14 cellular contexts compared by ENCODE assay signal in the genomic region with DNA sequence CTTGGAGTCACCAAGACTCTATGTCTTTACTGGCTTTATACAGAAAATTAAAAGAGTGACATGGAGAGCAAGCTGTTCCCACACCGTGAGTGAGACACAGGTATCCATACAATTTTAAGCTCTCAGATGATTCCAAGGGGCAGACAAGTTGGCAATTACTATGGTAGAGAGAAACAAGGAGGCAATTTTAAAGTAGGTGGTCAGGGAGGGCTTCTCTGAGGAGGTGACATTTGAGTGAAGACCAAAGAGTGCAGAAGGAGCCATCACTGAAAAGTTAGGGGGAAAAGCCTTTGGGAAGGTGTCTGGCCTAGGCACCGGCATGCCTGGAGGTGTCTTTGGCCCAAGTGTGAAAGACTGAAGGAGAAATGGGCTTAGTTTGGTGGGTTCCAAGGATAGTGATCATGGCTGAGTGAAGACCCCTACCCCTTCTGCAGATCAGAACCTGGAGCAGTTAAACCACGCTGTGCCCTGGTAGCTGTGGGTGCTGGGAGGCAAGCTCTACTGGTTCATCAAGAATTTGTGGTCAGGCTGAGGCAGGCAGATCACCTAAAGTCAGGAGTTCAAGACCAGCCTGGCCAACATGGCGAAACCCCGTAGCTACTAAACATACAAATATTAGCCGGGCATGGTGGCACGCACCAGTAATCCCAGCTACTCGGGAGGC. TPM values are rescaled to one million over a fixed set of nuclear protein-coding genes. Genes with fewer than 3 reads are reported as not detected.
DNase-seq lines count a peak whose midpoint lies in the region; ATAC-seq and TF ChIP-seq lines count a peak whose summit lies in the region.
"Had no signal": no experiment of that assay in that cellular context is flagged by ENCODE, and none has a peak within 500 bp of the region (broad histone marks: within the 10 kb centered on the region; RNA-seq: fewer than 3 reads in every experiment).

No MANE protein-coding gene starts in this region.

- peak overlapping the region; percentile 92 for H3K27ac Mint-ChIP-seq in activated CD8-positive, alpha-beta T cell treated with anti-CD3 and anti-CD28 coated beads for 36 hours
- H3K27ac Mint-ChIP-seq in memory B cell (peak overlapping the region; percentile 98), nephron progenitor cell (no peak overlapping the region)

- intact Hi-C loops in left ventricle myocardium inferior (cut with micrococcal nuclease) (loop anchor here (2.0 kb wide), 1 partner anchor 51 kb away; no protein-coding TSS in a partner anchor), cardiac septum (cut with DNase I) (loop anchor here (2.0 to 5.0 kb wide), 3 partner anchors 105 to 269 kb away; a partner anchor contains a TSS), vagina (cut with DNase I) (loop anchor here (2.0 to 10.0 kb wide), 3 partner anchors 53 to 357 kb away; a partner anchor contains a TSS)
- intact Hi-C loops in activated CD8-positive, alpha-beta T cell treated with anti-CD3 and anti-CD28 coated beads for 36 hours (cut with micrococcal nuclease) = loop anchor here (2.0 to 10.0 kb wide), 3 partner anchors 105 to 267 kb away; a partner anchor contains a TSS

- H3K9me3 ChIP-seq in left ventricle myocardium inferior (replicated peaks) = no peaks in the 10 kb centered on the region
- no peaks in the 10 kb centered on the region for H3K9me3 ChIP-seq in vagina

- H3K36me3 ChIP-seq in left ventricle myocardium inferior (peaks cover 8% of the 10 kb centered on the region), vagina (no peaks in the 10 kb centered on the region)

- no peak for TF ChIP-seq POLR2A in vagina (IDR thresholded peaks at IDR 0.05)

- peaks cover 45% of the 10 kb centered on the region for H3K4me1 Mint-ChIP-seq in activated CD8-positive, alpha-beta T cell treated with anti-CD3 and anti-CD28 coated beads for 36 hours (ENCODE audit: low read depth)
- H3K4me1 Mint-ChIP-seq in memory B cell = peaks cover 33% of the 10 kb centered on the region
- peaks cover 61% of the 10 kb centered on the region for H3K4me1 Mint-ChIP-seq in nephron progenitor cell

- DNase-seq in left ventricle myocardium inferior (no peak), cardiac septum (ENCODE audit: low spot score) (no peak), memory B cell (ENCODE audit: low spot score in 2 of 2) (no peak), vagina (ENCODE audit: extremely low spot score in 2 of 2) (no peak), NK-92 (lab: John Stamatoyannopoulos, UW; ENCODE audit: unreplicated experiment) (no peak), nephron progenitor cell (no peak)
- no peak for DNase-seq in activated CD8-positive, alpha-beta T cell treated with anti-CD3 and anti-CD28 coated beads for 36 hours
- DNase-seq: activated gamma-delta T cell treated with Interleukin-2 at 50 U/mL for 16 hours, hippocampal formation, kidney glomerular epithelial cell, NCI-H1436, NCI-H345 had no signal

- no peaks in the 10 kb centered on the region for H3K27me3 Mint-ChIP-seq in activated CD8-positive, alpha-beta T cell treated with anti-CD3 and anti-CD28 coated beads for 36 hours
- no peaks in the 10 kb centered on the region for H3K27me3 Mint-ChIP-seq in memory B cell
- peaks cover 9% of the 10 kb centered on the region for H3K27me3 Mint-ChIP-seq in nephron progenitor cell (ENCODE audit: low read depth, poor library complexity)

- CTCF ChIA-PET in activated CD8-positive, alpha-beta T cell treated with anti-CD3 and anti-CD28 coated beads for 36 hours (lab: Charles Lee) = interaction anchor here (1.0 to 12.9 kb wide), 13 partner anchors 8 to 304 kb away, joined by 3 to 533 read pairs (median 6); a partner anchor contains a TSS

- TF ChIP-seq CTCF in left ventricle myocardium inferior (IDR thresholded peaks at IDR 0.05; ENCODE audit: borderline replicate concordance) (no peak), vagina (IDR thresholded peaks at IDR 0.05) (no peak), nephron progenitor cell (IDR thresholded peaks at IDR 0.05) (no peak)
- TF ChIP-seq CTCF in activated CD8-positive, alpha-beta T cell treated with anti-CD3 and anti-CD28 coated beads for 36 hours (IDR thresholded peaks at IDR 0.05) = no peak

- peaks cover 66% of the 10 kb centered on the region for H3K4me1 ChIP-seq in left ventricle myocardium inferior
- H3K4me1 ChIP-seq in vagina = peaks cover 19% of the 10 kb centered on the region

- no peaks in the 10 kb centered on the region for H3K9me3 Mint-ChIP-seq in activated CD8-positive, alpha-beta T cell treated with anti-CD3 and anti-CD28 coated beads for 36 hours
- H3K9me3 Mint-ChIP-seq in memory B cell (no peaks in the 10 kb centered on the region), nephron progenitor cell (no peaks in the 10 kb centered on the region)

- no peak for ATAC-seq in activated CD8-positive, alpha-beta T cell treated with anti-CD3 and anti-CD28 coated beads for 36 hours
- ATAC-seq in memory B cell (ENCODE audit: low read depth) (no peak), HG03342 (IDR thresholded peaks at IDR 0.05; ENCODE audit: unreplicated experiment) (no peak)
- ATAC-seq: Right ventricle myocardium inferior had no signal

- H3K27ac ChIP-seq in left ventricle myocardium inferior (replicated peaks) (peak overlapping the region; percentile 97), vagina (peak overlapping the region; percentile 97)

- H3K36me3 Mint-ChIP-seq in activated CD8-positive, alpha-beta T cell treated with anti-CD3 and anti-CD28 coated beads for 36 hours (ENCODE audit: low read depth) = no peaks in the 10 kb centered on the region
- H3K36me3 Mint-ChIP-seq in memory B cell = peaks cover 2% of the 10 kb centered on the region
- H3K36me3 Mint-ChIP-seq in nephron progenitor cell (ENCODE audit: low read depth) = no peaks in the 10 kb centered on the region

- H3K4me3 Mint-ChIP-seq in activated CD8-positive, alpha-beta T cell treated with anti-CD3 and anti-CD28 coated beads for 36 hours = no peak overlapping the region
- H3K4me3 Mint-ChIP-seq in memory B cell (peak overlapping the region; percentile 25), nephron progenitor cell (no peak overlapping the region)

- POLR2A ChIA-PET in activated CD8-positive, alpha-beta T cell treated with anti-CD3 and anti-CD28 coated beads for 36 hours (lab: Charles Lee) = interaction anchor here (0.5 to 6.9 kb wide), 16 partner anchors 9 to 267 kb away, joined by 3 to 98 read pairs (median 4); a partner anchor contains a TSS

- H3K4me3 ChIP-seq in left ventricle myocardium inferior (no peak overlapping the region), vagina (no peak overlapping the region)

- H3K27me3 ChIP-seq in left ventricle myocardium inferior (ENCODE audit: low read depth) (no peaks in the 10 kb centered on the region), vagina (no peaks in the 10 kb centered on the region)

RNA-seq across cellular contexts. Expression of a gene that starts 10.4 kb away (rescaled TPM):
- 39.2 TPM for total RNA-seq in left ventricle myocardium inferior
- total RNA-seq in cardiac septum = 32.4 TPM
- total RNA-seq in activated CD8-positive, alpha-beta T cell treated with anti-CD3 and anti-CD28 coated beads for 36 hours = 10 to 100 TPM; 31.6 to 32.1 TPM
- 28.2 TPM for total RNA-seq in vagina

RNA-seq across cellular contexts. Expression of a gene that starts 26.6 kb away (rescaled TPM):
- total RNA-seq in left ventricle myocardium inferior (3.5 TPM), cardiac septum (3.8 TPM), vagina (18.4 TPM)
- under 1 TPM; 0.51 to 0.56 TPM for total RNA-seq in activated CD8-positive, alpha-beta T cell treated with anti-CD3 and anti-CD28 coated beads for 36 hours

RNA-seq across cellular contexts. Expression of a gene that starts 57.6 kb away (rescaled TPM):
- total RNA-seq in left ventricle myocardium inferior (40.1 TPM), cardiac septum (57.7 TPM), vagina (62.4 TPM)
- 10 to 100 TPM; 26.3 to 27.6 TPM for total RNA-seq in activated CD8-positive, alpha-beta T cell treated with anti-CD3 and anti-CD28 coated beads for 36 hours
